In the genomic region with DNA sequence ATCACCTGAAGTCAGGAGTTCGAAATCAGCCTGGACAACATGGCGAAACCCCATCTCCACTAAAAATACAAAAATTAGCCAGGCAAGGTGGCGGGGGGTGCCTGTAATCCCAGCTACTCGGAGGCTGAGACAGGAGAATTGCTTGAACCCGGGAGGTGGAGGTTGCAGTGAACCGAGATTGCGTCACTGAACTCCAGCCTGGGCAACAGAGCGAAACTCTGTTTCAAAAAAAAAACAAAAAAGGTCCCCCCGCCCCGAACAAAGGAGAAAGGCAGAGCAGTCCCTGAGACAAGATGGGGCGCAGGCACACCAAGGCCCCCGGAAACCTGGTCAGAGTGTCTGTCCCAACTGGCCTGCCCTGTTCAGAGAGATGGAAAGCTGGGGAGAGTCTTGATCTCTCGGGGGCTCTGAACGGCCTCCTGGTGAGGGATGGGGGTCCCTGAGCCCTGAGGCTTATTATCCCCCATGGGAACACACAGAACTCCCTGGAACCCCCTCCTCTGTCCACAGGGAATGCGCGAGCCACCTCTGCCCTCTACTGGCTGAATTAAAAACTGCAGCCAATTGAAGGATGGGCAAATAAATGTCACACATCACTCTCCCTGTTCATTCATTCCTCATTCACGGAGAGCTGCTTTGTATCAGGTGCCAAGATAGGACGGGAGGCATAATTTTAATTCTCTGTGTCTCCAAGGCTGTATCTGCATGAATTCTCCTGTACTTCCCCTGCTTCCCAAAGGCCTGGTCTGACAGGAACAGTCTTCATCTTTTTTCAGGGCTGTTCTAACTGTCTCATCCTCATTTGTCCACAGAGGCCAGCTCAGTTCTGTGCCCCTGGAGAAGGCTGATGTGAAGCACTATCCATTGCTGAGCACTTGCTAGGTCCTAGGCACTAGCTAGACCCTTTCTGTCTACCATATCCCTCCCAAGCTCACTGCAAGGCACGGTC, we compare ENCODE assay signal across 8 cellular contexts. TPM values are rescaled to one million over a fixed set of nuclear protein-coding genes. Genes with fewer than 3 reads are reported as not detected.
DNase-seq lines count a peak whose midpoint lies in the region; ATAC-seq and TF ChIP-seq lines count a peak whose summit lies in the region.

No MANE protein-coding gene starts in this region.

- CTCF ChIA-PET in activated CD8-positive, alpha-beta T cell treated with anti-CD3 and anti-CD28 coated beads for 36 hours (lab: Charles Lee) = interaction anchor here (0.6 to 2.0 kb wide), 20 partner anchors 8 to 271 kb away, joined by 3 to 15 read pairs (median 4); no protein-coding TSS in a partner anchor

- no peaks in the 10 kb centered on the region for H3K36me3 Mint-ChIP-seq in activated CD8-positive, alpha-beta T cell treated with anti-CD3 and anti-CD28 coated beads for 36 hours (ENCODE audit: low read depth)

- H3K27ac ChIP-seq in gastroesophageal sphincter (no peak overlapping the region), psoas muscle (no peak overlapping the region)

- no peak overlapping the region for H3K4me3 Mint-ChIP-seq in activated CD8-positive, alpha-beta T cell treated with anti-CD3 and anti-CD28 coated beads for 36 hours

- TF ChIP-seq CTCF in activated CD8-positive, alpha-beta T cell treated with anti-CD3 and anti-CD28 coated beads for 36 hours (IDR thresholded peaks at IDR 0.05) = peak; percentile 94
- TF ChIP-seq CTCF in gastroesophageal sphincter (IDR thresholded peaks at IDR 0.05) (peak in 3 of 4 experiments; percentile 46 to 77 (median 62)), psoas muscle (IDR thresholded peaks at IDR 0.05) (peak; percentile 70)

- H3K27me3 Mint-ChIP-seq in activated CD8-positive, alpha-beta T cell treated with anti-CD3 and anti-CD28 coated beads for 36 hours = no peaks in the 10 kb centered on the region

- peak; percentile 76 for ATAC-seq in activated CD8-positive, alpha-beta T cell treated with anti-CD3 and anti-CD28 coated beads for 36 hours
- ATAC-seq in gastroesophageal sphincter = no peak
- ATAC-seq in psoas muscle = peak in 3 of 4 donors; percentile 35 to 64 (median 46)
- no peak for ATAC-seq in GM18520 (IDR thresholded peaks at IDR 0.05; ENCODE audit: unreplicated experiment)

- H3K4me1 Mint-ChIP-seq in activated CD8-positive, alpha-beta T cell treated with anti-CD3 and anti-CD28 coated beads for 36 hours (ENCODE audit: low read depth) = no peaks in the 10 kb centered on the region

- H3K36me3 ChIP-seq in gastroesophageal sphincter (no peaks in the 10 kb centered on the region), psoas muscle (ENCODE audit: insufficient read depth in 1 of 2, low read depth in 1 of 2) (no peaks in the 10 kb centered on the region)

- peak; percentile 36 for DNase-seq in NCI-H345 (lab: John Stamatoyannopoulos, UW)
- no peak for DNase-seq in NCI-H345 treated with DMSO at 0.1 percent for 48 hours (lab: John Stamatoyannopoulos, UW; ENCODE audit: unreplicated experiment)
- DNase-seq in HuH-7.5 (ENCODE audit: low spot score) = peak; percentile 30
- peak; percentile 40 for DNase-seq in activated CD8-positive, alpha-beta T cell treated with anti-CD3 and anti-CD28 coated beads for 36 hours
- DNase-seq in psoas muscle = no peak
- DNase-seq in 8988T = no peak

- TF ChIP-seq EP300 in gastroesophageal sphincter (IDR thresholded peaks at IDR 0.05) = no peak

- no peaks in the 10 kb centered on the region for H3K9me3 Mint-ChIP-seq in activated CD8-positive, alpha-beta T cell treated with anti-CD3 and anti-CD28 coated beads for 36 hours

- peaks cover 23% of the 10 kb centered on the region for H3K27me3 ChIP-seq in gastroesophageal sphincter
- no peaks in the 10 kb centered on the region for H3K27me3 ChIP-seq in psoas muscle (ENCODE audit: insufficient read depth in 3 of 3, low read length in 2 of 3)

- no peak for TF ChIP-seq POLR2A in gastroesophageal sphincter (IDR thresholded peaks at IDR 0.05)

- POLR2A ChIA-PET in activated CD8-positive, alpha-beta T cell treated with anti-CD3 and anti-CD28 coated beads for 36 hours (lab: Charles Lee) = no interaction called here

- no peak overlapping the region for H3K4me3 ChIP-seq in gastroesophageal sphincter
- no peak overlapping the region for H3K4me3 ChIP-seq in psoas muscle

- no peaks in the 10 kb centered on the region for H3K4me1 ChIP-seq in gastroesophageal sphincter
- no peaks in the 10 kb centered on the region for H3K4me1 ChIP-seq in psoas muscle

- H3K27ac Mint-ChIP-seq in activated CD8-positive, alpha-beta T cell treated with anti-CD3 and anti-CD28 coated beads for 36 hours = no peak overlapping the region

- no peaks in the 10 kb centered on the region for H3K9me3 ChIP-seq in gastroesophageal sphincter
- H3K9me3 ChIP-seq in psoas muscle = no peaks in the 10 kb centered on the region

- WGBS in gastroesophageal sphincter (ENCODE audit: low coverage in 1 of 2), 2 donors = 47 to 61% methylated on average over 7 to 12 of the region's 19 CpGs
- 61 to 63% (median 62%) methylated on average over 19 of the region's 19 CpGs for WGBS in psoas muscle, 3 donors

- intact Hi-C loops in activated CD8-positive, alpha-beta T cell treated with anti-CD3 and anti-CD28 coated beads for 36 hours (cut with micrococcal nuclease) = no loop called here
- intact Hi-C loops in psoas muscle (cut with DNase I) = no loop called here

RNA-seq across cellular contexts. Expression of gene MAT1A, which starts 28.9 kb away (rescaled TPM):
- total RNA-seq in activated CD8-positive, alpha-beta T cell treated with anti-CD3 and anti-CD28 coated beads for 36 hours = not detected
- total RNA-seq in gastroesophageal sphincter (not detected), psoas muscle (under 1 TPM in 1 of 4 donors, not detected in 3; 0.49 TPM)
- not detected for polyA plus RNA-seq in psoas muscle

RNA-seq across cellular contexts. Expression of gene ANXA11, which starts 55.2 kb away (rescaled TPM):
- 100 to 1,000 TPM; 226 to 238 TPM for total RNA-seq in activated CD8-positive, alpha-beta T cell treated with anti-CD3 and anti-CD28 coated beads for 36 hours
- total RNA-seq in gastroesophageal sphincter (100 to 1,000 TPM; 117 to 225 (median 162) TPM), psoas muscle (100 to 1,000 TPM; 120 to 389 (median 273) TPM)
- 100 to 1,000 TPM; 112 to 164 (median 132) TPM for polyA plus RNA-seq in psoas muscle

Comparison
In these comparisons a context has a peak if more than half of its experiments do, and no peak if none do; other contexts are left out.
1. DNase-seq: peak in NCI-H345 (single experiment), HuH-7.5 (single experiment) and activated CD8-positive, alpha-beta T cell treated with anti-CD3 and anti-CD28 coated beads for 36 hours (single experiment); none in NCI-H345 treated with DMSO at 0.1 percent for 48 hours (single experiment), psoas muscle (0 of 2) and 8988T (single experiment).
2. ATAC-seq: peak in activated CD8-positive, alpha-beta T cell treated with anti-CD3 and anti-CD28 coated beads for 36 hours (single experiment) and psoas muscle (3 of 4); none in gastroesophageal sphincter (single experiment) and GM18520 (single experiment).
3. Peak in every context shown above with its lines, with median percentiles within 50 percentile points of each other: CTCF ChIP-seq.